Comparison of ENCODE assay signal across 8 cellular contexts in the genomic region with DNA sequence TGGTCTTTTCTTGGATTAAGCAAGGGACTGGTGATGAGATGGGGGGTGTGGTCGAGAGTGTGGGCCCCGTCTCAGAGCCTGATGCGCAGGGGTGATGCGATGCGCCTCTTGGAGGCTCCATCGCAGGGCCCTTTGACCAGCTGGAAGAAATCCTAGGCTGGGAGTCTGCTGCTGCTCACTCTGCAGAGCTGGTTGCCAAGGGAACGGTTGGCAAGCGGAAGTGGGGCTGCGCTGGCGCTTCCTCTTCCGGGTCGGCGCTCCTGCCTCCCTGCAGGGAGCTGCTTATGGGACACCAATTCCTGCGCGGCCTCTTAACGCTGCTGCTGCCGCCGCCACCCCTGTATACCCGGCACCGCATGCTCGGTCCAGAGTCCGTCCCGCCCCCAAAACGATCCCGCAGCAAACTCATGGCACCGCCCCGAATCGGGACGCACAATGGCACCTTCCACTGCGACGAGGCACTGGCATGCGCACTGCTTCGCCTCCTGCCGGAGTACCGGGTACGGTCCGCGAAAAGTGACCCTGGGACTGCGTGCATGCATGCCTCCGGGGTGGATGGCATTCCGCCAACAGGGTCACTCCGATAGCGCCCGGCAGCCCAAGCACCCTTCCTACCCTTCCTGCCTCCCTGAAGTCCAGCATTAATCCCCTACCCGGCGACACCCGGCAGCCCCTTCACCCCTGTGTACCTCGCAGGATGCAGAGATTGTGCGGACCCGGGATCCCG. TPM values are rescaled to one million over a fixed set of nuclear protein-coding genes. Genes with fewer than 3 reads are reported as not detected.
A peak's percentile ranks its signal among the peaks of the same experiment; 100 is the strongest.
DNase-seq lines count a peak whose midpoint lies in the region; ATAC-seq and TF ChIP-seq lines count a peak whose summit lies in the region.

A gene with protein sequence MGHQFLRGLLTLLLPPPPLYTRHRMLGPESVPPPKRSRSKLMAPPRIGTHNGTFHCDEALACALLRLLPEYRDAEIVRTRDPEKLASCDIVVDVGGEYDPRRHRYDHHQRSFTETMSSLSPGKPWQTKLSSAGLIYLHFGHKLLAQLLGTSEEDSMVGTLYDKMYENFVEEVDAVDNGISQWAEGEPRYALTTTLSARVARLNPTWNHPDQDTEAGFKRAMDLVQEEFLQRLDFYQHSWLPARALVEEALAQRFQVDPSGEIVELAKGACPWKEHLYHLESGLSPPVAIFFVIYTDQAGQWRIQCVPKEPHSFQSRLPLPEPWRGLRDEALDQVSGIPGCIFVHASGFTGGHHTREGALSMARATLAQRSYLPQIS (plus strand): TSS at position 242 of the 727 bp plus-strand sequence. CDS start 43 bp downstream, at position 285.

- peaks cover 0 to 64% (median 33%) of the 10 kb centered on the region in 6 donors for H3K36me3 ChIP-seq in spleen

- H3K9me3 Mint-ChIP-seq in WTC11: no peaks in the 10 kb centered on the region

- H3K4me3 Mint-ChIP-seq in WTC11: peak within 1 kb of the TSS; percentile 87

- CTCF ChIA-PET in WTC11 (lab: Charles Lee): interaction anchor here (0.7 to 3.6 kb wide), 19 partner anchors 9 to 251 kb away, joined by 3 to 66 read pairs (median 4); a partner anchor contains a TSS

- peaks cover 33 to 87% (median 76%) of the 10 kb centered on the region in 6 donors for H3K4me1 ChIP-seq in spleen

- in situ Hi-C loops in ACHN (cut with HindIII; ENCODE audit: low pct_ligation_motif_present, low pct_unique_long_range_greater_than_20kb, low sequenced_read_pairs): no loop called here

- peaks cover 32% of the 10 kb centered on the region for H3K36me3 Mint-ChIP-seq in WTC11

- H3K27ac ChIP-seq in spleen: peak within 1 kb of the TSS; percentile 64 to 94 (median 82)

- DNase-seq in ACHN: peak; percentile 93
- DNase-seq in NCI-H2227 (lab: John Stamatoyannopoulos, UW; ENCODE audit: unreplicated experiment): peak; percentile 91
- DNase-seq in WTC11 (ENCODE audit: low spot score): peak; percentile 89
- peak; percentile 88 to 92 for DNase-seq in cardiac fibroblast (ENCODE audit: low read depth in 2 of 2)
- peak; percentile 90 for DNase-seq in inferior parietal cortex (ENCODE audit: extremely low spot score)
- peak; percentile 98 for DNase-seq in spleen

- peak; percentile 65 for ATAC-seq in GM18861 (IDR thresholded peaks at IDR 0.05; ENCODE audit: unreplicated experiment)
- peak; percentile 70 for ATAC-seq in HG03108 (IDR thresholded peaks at IDR 0.05; ENCODE audit: unreplicated experiment)
- peak; percentile 77 for ATAC-seq in WTC11

- TF ChIP-seq POLR2A in spleen (IDR thresholded peaks at IDR 0.05): peak in 1 of 3 donors; percentile 53

- no peaks in the 10 kb centered on the region for H3K27me3 Mint-ChIP-seq in WTC11 (ENCODE audit: low read depth)

- H3K4me3 ChIP-seq in cardiac fibroblast (replicated peaks in 1 of 2; ENCODE audit: low read depth in 2 of 2, low read length in 2 of 2) (peak within 1 kb of the TSS; percentile 92 to 93), spleen (peak within 1 kb of the TSS; percentile 72 to 99 (median 93))

- WGBS in spleen, 5 donors: 1 to 6% (median 2%) methylated on average over 24 to 51 of the region's 51 CpGs

- intact Hi-C loops in spleen (cut with DNase I; ENCODE audit: low total_unique reads): no loop called here

- H3K4me1 Mint-ChIP-seq in WTC11: peaks cover 28% of the 10 kb centered on the region

- POLR2A ChIA-PET in WTC11 (lab: Charles Lee): interaction anchor here (0.5 to 2.5 kb wide), 4 partner anchors 22 to 202 kb away, joined by 3 to 8 read pairs (median 4); a partner anchor contains a TSS

- no peaks in the 10 kb centered on the region for H3K9me3 ChIP-seq in spleen

- H3K27me3 ChIP-seq in spleen (replicated peaks in 1 of 7): no peaks in the 10 kb centered on the region

- H3K27ac Mint-ChIP-seq in WTC11: peak within 1 kb of the TSS; percentile 82

- TF ChIP-seq CTCF in WTC11 (IDR thresholded peaks at IDR 0.05): no peak
- peak; percentile 20 for TF ChIP-seq CTCF in cardiac fibroblast (IDR thresholded peaks at IDR 0.05; ENCODE audit: low read depth, low read length)
- TF ChIP-seq CTCF in spleen (IDR thresholded peaks at IDR 0.05 in 8 of 11, conservative IDR thresholded peaks at IDR 0.05 in 3 of 11): peak in 7 of 11 experiments; percentile 16 to 49 (median 25)

TF ChIP-seq in WTC11, 78 proteins besides CTCF, POLR2A, EP300 and RAD21 (continues in another document):
- TF ChIP-seq TCF7 (CRISPR knock-in tag; IDR thresholded peaks at IDR 0.05; ENCODE audit: low read depth) (0 out of 2 replicates have a peak, but pooled peaks have one; percentile 56), ETV6 (CRISPR knock-in tag; IDR thresholded peaks at IDR 0.05) (peak; percentile 94), ZNF138 (CRISPR knock-in tag; conservative IDR thresholded peaks at IDR 0.05) (peak; percentile 75; the same call in 1 of the 2 replicates), EMX1 (CRISPR knock-in tag; IDR thresholded peaks at IDR 0.05) (no peak), NR3C1 (CRISPR knock-in tag; conservative IDR thresholded peaks at IDR 0.05; ENCODE audit: low read depth) (0 out of 2 replicates have a peak, but pooled peaks have one; percentile 34)
- TF ChIP-seq, protein P1, sequence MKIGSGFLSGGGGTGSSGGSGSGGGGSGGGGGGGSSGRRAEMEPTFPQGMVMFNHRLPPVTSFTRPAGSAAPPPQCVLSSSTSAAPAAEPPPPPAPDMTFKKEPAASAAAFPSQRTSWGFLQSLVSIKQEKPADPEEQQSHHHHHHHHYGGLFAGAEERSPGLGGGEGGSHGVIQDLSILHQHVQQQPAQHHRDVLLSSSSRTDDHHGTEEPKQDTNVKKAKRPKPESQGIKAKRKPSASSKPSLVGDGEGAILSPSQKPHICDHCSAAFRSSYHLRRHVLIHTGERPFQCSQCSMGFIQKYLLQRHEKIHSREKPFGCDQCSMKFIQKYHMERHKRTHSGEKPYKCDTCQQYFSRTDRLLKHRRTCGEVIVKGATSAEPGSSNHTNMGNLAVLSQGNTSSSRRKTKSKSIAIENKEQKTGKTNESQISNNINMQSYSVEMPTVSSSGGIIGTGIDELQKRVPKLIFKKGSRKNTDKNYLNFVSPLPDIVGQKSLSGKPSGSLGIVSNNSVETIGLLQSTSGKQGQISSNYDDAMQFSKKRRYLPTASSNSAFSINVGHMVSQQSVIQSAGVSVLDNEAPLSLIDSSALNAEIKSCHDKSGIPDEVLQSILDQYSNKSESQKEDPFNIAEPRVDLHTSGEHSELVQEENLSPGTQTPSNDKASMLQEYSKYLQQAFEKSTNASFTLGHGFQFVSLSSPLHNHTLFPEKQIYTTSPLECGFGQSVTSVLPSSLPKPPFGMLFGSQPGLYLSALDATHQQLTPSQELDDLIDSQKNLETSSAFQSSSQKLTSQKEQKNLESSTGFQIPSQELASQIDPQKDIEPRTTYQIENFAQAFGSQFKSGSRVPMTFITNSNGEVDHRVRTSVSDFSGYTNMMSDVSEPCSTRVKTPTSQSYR (CRISPR knock-in tag; IDR thresholded peaks at IDR 0.05): no peak
- TF ChIP-seq, protein P2, sequence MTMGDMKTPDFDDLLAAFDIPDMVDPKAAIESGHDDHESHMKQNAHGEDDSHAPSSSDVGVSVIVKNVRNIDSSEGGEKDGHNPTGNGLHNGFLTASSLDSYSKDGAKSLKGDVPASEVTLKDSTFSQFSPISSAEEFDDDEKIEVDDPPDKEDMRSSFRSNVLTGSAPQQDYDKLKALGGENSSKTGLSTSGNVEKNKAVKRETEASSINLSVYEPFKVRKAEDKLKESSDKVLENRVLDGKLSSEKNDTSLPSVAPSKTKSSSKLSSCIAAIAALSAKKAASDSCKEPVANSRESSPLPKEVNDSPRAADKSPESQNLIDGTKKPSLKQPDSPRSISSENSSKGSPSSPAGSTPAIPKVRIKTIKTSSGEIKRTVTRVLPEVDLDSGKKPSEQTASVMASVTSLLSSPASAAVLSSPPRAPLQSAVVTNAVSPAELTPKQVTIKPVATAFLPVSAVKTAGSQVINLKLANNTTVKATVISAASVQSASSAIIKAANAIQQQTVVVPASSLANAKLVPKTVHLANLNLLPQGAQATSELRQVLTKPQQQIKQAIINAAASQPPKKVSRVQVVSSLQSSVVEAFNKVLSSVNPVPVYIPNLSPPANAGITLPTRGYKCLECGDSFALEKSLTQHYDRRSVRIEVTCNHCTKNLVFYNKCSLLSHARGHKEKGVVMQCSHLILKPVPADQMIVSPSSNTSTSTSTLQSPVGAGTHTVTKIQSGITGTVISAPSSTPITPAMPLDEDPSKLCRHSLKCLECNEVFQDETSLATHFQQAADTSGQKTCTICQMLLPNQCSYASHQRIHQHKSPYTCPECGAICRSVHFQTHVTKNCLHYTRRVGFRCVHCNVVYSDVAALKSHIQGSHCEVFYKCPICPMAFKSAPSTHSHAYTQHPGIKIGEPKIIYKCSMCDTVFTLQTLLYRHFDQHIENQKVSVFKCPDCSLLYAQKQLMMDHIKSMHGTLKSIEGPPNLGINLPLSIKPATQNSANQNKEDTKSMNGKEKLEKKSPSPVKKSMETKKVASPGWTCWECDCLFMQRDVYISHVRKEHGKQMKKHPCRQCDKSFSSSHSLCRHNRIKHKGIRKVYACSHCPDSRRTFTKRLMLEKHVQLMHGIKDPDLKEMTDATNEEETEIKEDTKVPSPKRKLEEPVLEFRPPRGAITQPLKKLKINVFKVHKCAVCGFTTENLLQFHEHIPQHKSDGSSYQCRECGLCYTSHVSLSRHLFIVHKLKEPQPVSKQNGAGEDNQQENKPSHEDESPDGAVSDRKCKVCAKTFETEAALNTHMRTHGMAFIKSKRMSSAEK (CRISPR knock-in tag; IDR thresholded peaks at IDR 0.05; ENCODE audit: borderline replicate concordance): no peak
- TF ChIP-seq, protein P3, sequence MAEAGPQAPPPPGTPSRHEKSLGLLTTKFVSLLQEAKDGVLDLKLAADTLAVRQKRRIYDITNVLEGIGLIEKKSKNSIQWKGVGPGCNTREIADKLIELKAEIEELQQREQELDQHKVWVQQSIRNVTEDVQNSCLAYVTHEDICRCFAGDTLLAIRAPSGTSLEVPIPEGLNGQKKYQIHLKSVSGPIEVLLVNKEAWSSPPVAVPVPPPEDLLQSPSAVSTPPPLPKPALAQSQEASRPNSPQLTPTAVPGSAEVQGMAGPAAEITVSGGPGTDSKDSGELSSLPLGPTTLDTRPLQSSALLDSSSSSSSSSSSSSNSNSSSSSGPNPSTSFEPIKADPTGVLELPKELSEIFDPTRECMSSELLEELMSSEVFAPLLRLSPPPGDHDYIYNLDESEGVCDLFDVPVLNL (CRISPR knock-in tag; IDR thresholded peaks at IDR 0.05; ENCODE audit: borderline replicate concordance, low read depth): peak; percentile 67; the same call in 1 of the 2 replicates
- TF ChIP-seq, protein P4, sequence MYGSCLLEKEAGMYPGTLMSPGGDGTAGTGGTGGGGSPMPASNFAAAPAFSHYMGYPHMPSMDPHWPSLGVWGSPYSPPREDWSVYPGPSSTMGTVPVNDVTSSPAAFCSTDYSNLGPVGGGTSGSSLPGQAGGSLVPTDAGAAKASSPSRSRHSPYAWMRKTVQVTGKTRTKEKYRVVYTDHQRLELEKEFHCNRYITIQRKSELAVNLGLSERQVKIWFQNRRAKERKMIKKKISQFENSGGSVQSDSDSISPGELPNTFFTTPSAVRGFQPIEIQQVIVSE (CRISPR knock-in tag; IDR thresholded peaks at IDR 0.05; ENCODE audit: borderline replicate concordance): no peak

RNA-seq across cellular contexts. Expression of the gene that starts here (rescaled TPM):
- total RNA-seq in WTC11 (2021) (84.7 to 93.1 TPM (median 92.8 TPM) in 3 replicates), spleen (10 to 100 TPM; 31.1 to 53.3 (median 34.9) TPM)
- 10 to 100 TPM; 56.6 to 79.2 (median 76.0) TPM for polyA plus RNA-seq in spleen

Comparison
In these comparisons a context has a peak if more than half of its experiments do, and no peak if none do; other contexts are left out.
1. Peak in every context shown above with its lines: DNase-seq, ATAC-seq, H3K4me3 ChIP-seq and H3K27ac ChIP-seq.